ENCODE assay signal across 10 cellular contexts in genomic region chr17:74488276-74488675, GRCh38. TPM values are rescaled to one million over a fixed set of nuclear protein-coding genes. Genes with fewer than 3 reads are reported as not detected.
"Had no signal": no experiment of that assay in that cellular context is flagged by ENCODE, and none has a peak within 500 bp of the region (broad histone marks: within the 10 kb centered on the region; RNA-seq: fewer than 3 reads in every experiment).

No MANE protein-coding gene starts in this region.

RNA-seq across cellular contexts. Expression of gene CD300A, which starts 21.8 kb away (rescaled TPM):
- total RNA-seq: myocyte, pulmonary artery endothelial cell, smooth muscle cell had no signal

RNA-seq across cellular contexts. Expression of gene CD300LB, which starts 43.0 kb away (rescaled TPM):
- total RNA-seq: hepatocyte, left ventricle myocardium inferior, myocyte, occipital lobe, progenitor cell of endocrine pancreas, pulmonary artery endothelial cell, renal cortical epithelial cell, skeletal muscle tissue, smooth muscle cell, stomach had no signal

RNA-seq across cellular contexts. Expression of gene GPRC5C, which starts 56.4 kb away (rescaled TPM):
- total RNA-seq: myocyte, pulmonary artery endothelial cell had no signal

RNA-seq across cellular contexts. Expression of gene CD300C, which starts 57.6 kb away (rescaled TPM):
- total RNA-seq: myocyte, progenitor cell of endocrine pancreas, pulmonary artery endothelial cell, smooth muscle cell had no signal
